In genomic region chr6:33417127-33417902, GRCh38 we compare ENCODE assay signal across 6 cellular contexts. TPM values are rescaled to one million over a fixed set of nuclear protein-coding genes. Genes with fewer than 3 reads are reported as not detected.
A peak's percentile ranks its signal among the peaks of the same experiment; 100 is the strongest.
DNase-seq lines count a peak whose midpoint lies in the region; ATAC-seq lines count a peak whose summit lies in the region.

No MANE protein-coding gene starts in this region.

- peaks cover 29% of the 10 kb centered on the region for H3K36me3 Mint-ChIP-seq in T-helper 1 cell treated with Interleukin-12 subunit alpha and Interleukin-12 subunit beta and Interleukin-4 antibody, amounts not matched to agents 30 μg/mL and 1 μg/mL, for 36 hours (ENCODE audit: low read depth)
- H3K36me3 Mint-ChIP-seq in naive B cell = peaks cover 0 to 38% of the 10 kb centered on the region in 2 donors

- no peaks in the 10 kb centered on the region for H3K27me3 Mint-ChIP-seq in T-helper 1 cell treated with Interleukin-12 subunit alpha and Interleukin-12 subunit beta and Interleukin-4 antibody, amounts not matched to agents 30 μg/mL and 1 μg/mL, for 36 hours (ENCODE audit: low read depth)
- peaks cover 4 to 12% (median 8%) of the 10 kb centered on the region in 3 donors for H3K27me3 Mint-ChIP-seq in naive B cell

- peak overlapping the region; percentile 99 for H3K27ac Mint-ChIP-seq in T-helper 1 cell treated with Interleukin-12 subunit alpha and Interleukin-12 subunit beta and Interleukin-4 antibody, amounts not matched to agents 30 μg/mL and 1 μg/mL, for 36 hours
- H3K27ac Mint-ChIP-seq in naive B cell = peak overlapping the region; percentile 98 to 99 (median 98)

- ATAC-seq in naive B cell (ENCODE audit: low read depth in 2 of 2) (no peak), GM18858 (IDR thresholded peaks at IDR 0.05; ENCODE audit: unreplicated experiment) (no peak)

- H3K4me3 Mint-ChIP-seq in T-helper 1 cell treated with Interleukin-12 subunit alpha and Interleukin-12 subunit beta and Interleukin-4 antibody, amounts not matched to agents 30 μg/mL and 1 μg/mL, for 36 hours = peak overlapping the region; percentile 94
- H3K4me3 Mint-ChIP-seq in naive B cell = peak overlapping the region; percentile 84 to 95 (median 92)

- H3K9me3 Mint-ChIP-seq in T-helper 1 cell treated with Interleukin-12 subunit alpha and Interleukin-12 subunit beta and Interleukin-4 antibody, amounts not matched to agents 30 μg/mL and 1 μg/mL, for 36 hours = no peaks in the 10 kb centered on the region
- H3K9me3 Mint-ChIP-seq in naive B cell = no peaks in the 10 kb centered on the region

- H3K4me1 Mint-ChIP-seq in T-helper 1 cell treated with Interleukin-12 subunit alpha and Interleukin-12 subunit beta and Interleukin-4 antibody, amounts not matched to agents 30 μg/mL and 1 μg/mL, for 36 hours (ENCODE audit: low read depth) = peaks cover 65% of the 10 kb centered on the region
- peaks cover 57 to 73% (median 59%) of the 10 kb centered on the region in 3 donors for H3K4me1 Mint-ChIP-seq in naive B cell

- DNase-seq in T-helper 1 cell (no peak), astrocyte of the hippocampus (ENCODE audit: low read depth, low spot score) (peak; percentile 74), naive B cell (no peak), cerebellum (ENCODE audit: low spot score) (no peak)

RNA-seq across cellular contexts. Expression of gene CUTA, which starts 0.6 kb away (rescaled TPM):
- polyA plus RNA-seq in naive B cell (ENCODE audit: low read depth in 6 of 6) = 100 to 1,000 TPM; 237 to 281 (median 263) TPM
- 66.1 TPM for total RNA-seq in cerebellum

RNA-seq across cellular contexts. Expression of gene SYNGAP1, which starts 2.5 kb away (rescaled TPM):
- polyA plus RNA-seq in naive B cell (ENCODE audit: low read depth in 6 of 6) = 1 to 10 TPM in 1 of 6 donors, under 1 TPM in 4, not detected in 1; 0.25 to 1.9 (median 0.48) TPM
- 21.4 TPM for total RNA-seq in cerebellum

RNA-seq across cellular contexts. Expression of gene PHF1, which starts 6.5 kb away (rescaled TPM):
- polyA plus RNA-seq in naive B cell (ENCODE audit: low read depth in 6 of 6) = 10 to 100 TPM; 48.9 to 82.3 (median 55.5) TPM
- 18.6 TPM for total RNA-seq in cerebellum

RNA-seq across cellular contexts. Expression of gene KIFC1, which starts 25.7 kb away (rescaled TPM):
- polyA plus RNA-seq in naive B cell (ENCODE audit: low read depth in 6 of 6) = under 1 TPM in 3 of 6 donors, not detected in 3; 0.36 to 0.45 (median 0.36) TPM
- total RNA-seq in cerebellum = 12.3 TPM

RNA-seq across cellular contexts. Expression of gene ZBTB9, which starts 37.1 kb away (rescaled TPM):
- 1 to 10 TPM; 4.8 to 9.7 (median 7.0) TPM for polyA plus RNA-seq in naive B cell (ENCODE audit: low read depth in 6 of 6)
- 7.7 TPM for total RNA-seq in cerebellum
